30 cellular contexts compared by ENCODE assay signal in genomic region chr17:78641666-78642065, GRCh38.
"Had no signal": no experiment of that assay in that cellular context is flagged by ENCODE, and none has a peak within 500 bp of the region (broad histone marks: within the 10 kb centered on the region; RNA-seq: fewer than 3 reads in every experiment).

No MANE protein-coding gene starts in this region.

- H3K9me3 Mint-ChIP-seq: activated B cell treated with CpG ODN at 0.5 μM for 24 hours; activated CD4-positive, alpha-beta memory T cell treated with anti-CD3 and anti-CD28 coated beads, Interleukin-2, amount 10 ng/mL, durations not matched to agents 7 days and 5 days; activated naive CD4-positive, alpha-beta T cell treated with anti-CD3 and anti-CD28 coated beads for 36 hours; activated naive CD8-positive, alpha-beta T cell treated with anti-CD3 and anti-CD28 coated beads, Interleukin-2, amount 10 ng/mL, durations not matched to agents 7 days and 5 days; activated T-helper 17 cell treated with anti-CD3 and anti-CD28 coated beads, Interleukin-2, amount 50 U/mL, for 72 hours; IgD-negative memory B cell had no signal

- ATAC-seq: activated T-helper 17 cell treated with anti-CD3 and anti-CD28 coated beads, Interleukin-2, amount 50 U/mL, for 72 hours; Right ventricle myocardium inferior had no signal

- H3K4me3 Mint-ChIP-seq: activated B cell treated with CpG ODN at 0.5 μM for 24 hours; activated CD4-positive, alpha-beta memory T cell treated with anti-CD3 and anti-CD28 coated beads, Interleukin-2, amount 10 ng/mL, durations not matched to agents 7 days and 5 days; activated naive CD4-positive, alpha-beta T cell treated with anti-CD3 and anti-CD28 coated beads for 36 hours; activated naive CD8-positive, alpha-beta T cell treated with anti-CD3 and anti-CD28 coated beads, Interleukin-2, amount 10 ng/mL, durations not matched to agents 7 days and 5 days; activated T-helper 17 cell treated with anti-CD3 and anti-CD28 coated beads, Interleukin-2, amount 50 U/mL, for 72 hours; IgD-negative memory B cell had no signal

- DNase-seq: activated B cell treated with CpG ODN at 0.5 μM for 24 hours; activated CD4-positive, alpha-beta memory T cell treated with anti-CD3 and anti-CD28 coated beads, Interleukin-2, amount 10 ng/mL, durations not matched to agents 7 days and 5 days; activated CD4-positive, alpha-beta T cell treated with anti-CD3 and anti-CD28 coated beads for 1 hour; activated CD4-positive, alpha-beta T cell treated with anti-CD3 and anti-CD28 coated beads, Interleukin-2, amount 50 U/mL, for 1 hour; activated gamma-delta T cell; activated naive CD4-positive, alpha-beta T cell treated with anti-CD3 and anti-CD28 coated beads for 36 hours; activated naive CD8-positive, alpha-beta T cell treated with anti-CD3 and anti-CD28 coated beads, Interleukin-2, amount 10 ng/mL, durations not matched to agents 7 days and 5 days; activated T-cell treated with anti-CD3 and anti-CD28 coated beads for 4 hours; activated T-cell treated with anti-CD3 and anti-CD28 coated beads, Interleukin-2, amount 50 U/mL, for 48 hours; anterior cingulate cortex; caudate nucleus; KG1; MV-4-11; NCI-H1092 treated with DMSO at 0.1 percent for 48 hours; NCI-H1417 treated with DMSO at 0.1 percent for 48 hours; NCI-H1694 treated with DMSO at 0.1 percent for 48 hours; NCI-H2029 treated with DMSO at 0.1 percent for 48 hours; NCI-H345; NCI-H510A; NCI-H526 treated with DMSO at 0.1 percent for 48 hours; NCI-H82; OCI-M1; RPMI8226; T-helper 1 cell; T-helper 9 cell had no signal

- H3K27me3 ChIP-seq: adrenal gland had no signal

- H3K4me3 ChIP-seq: adrenal gland, SK-N-MC had no signal

- H3K36me3 ChIP-seq: adrenal gland had no signal

- H3K27ac Mint-ChIP-seq: activated B cell treated with CpG ODN at 0.5 μM for 24 hours; activated CD4-positive, alpha-beta memory T cell treated with anti-CD3 and anti-CD28 coated beads, Interleukin-2, amount 10 ng/mL, durations not matched to agents 7 days and 5 days; activated naive CD4-positive, alpha-beta T cell treated with anti-CD3 and anti-CD28 coated beads for 36 hours; activated naive CD8-positive, alpha-beta T cell treated with anti-CD3 and anti-CD28 coated beads, Interleukin-2, amount 10 ng/mL, durations not matched to agents 7 days and 5 days; activated T-helper 17 cell treated with anti-CD3 and anti-CD28 coated beads, Interleukin-2, amount 50 U/mL, for 72 hours had no signal

- H3K27me3 Mint-ChIP-seq: activated B cell treated with CpG ODN at 0.5 μM for 24 hours; activated T-helper 17 cell treated with anti-CD3 and anti-CD28 coated beads, Interleukin-2, amount 50 U/mL, for 72 hours had no signal

- H3K27ac ChIP-seq: adrenal gland, SK-N-MC had no signal

- H3K4me1 ChIP-seq: adrenal gland had no signal

- H3K36me3 Mint-ChIP-seq: activated naive CD8-positive, alpha-beta T cell treated with anti-CD3 and anti-CD28 coated beads, Interleukin-2, amount 10 ng/mL, durations not matched to agents 7 days and 5 days had no signal

- H3K9me3 ChIP-seq: adrenal gland had no signal
